ENCODE assay signal across 14 cellular contexts in the genomic region with DNA sequence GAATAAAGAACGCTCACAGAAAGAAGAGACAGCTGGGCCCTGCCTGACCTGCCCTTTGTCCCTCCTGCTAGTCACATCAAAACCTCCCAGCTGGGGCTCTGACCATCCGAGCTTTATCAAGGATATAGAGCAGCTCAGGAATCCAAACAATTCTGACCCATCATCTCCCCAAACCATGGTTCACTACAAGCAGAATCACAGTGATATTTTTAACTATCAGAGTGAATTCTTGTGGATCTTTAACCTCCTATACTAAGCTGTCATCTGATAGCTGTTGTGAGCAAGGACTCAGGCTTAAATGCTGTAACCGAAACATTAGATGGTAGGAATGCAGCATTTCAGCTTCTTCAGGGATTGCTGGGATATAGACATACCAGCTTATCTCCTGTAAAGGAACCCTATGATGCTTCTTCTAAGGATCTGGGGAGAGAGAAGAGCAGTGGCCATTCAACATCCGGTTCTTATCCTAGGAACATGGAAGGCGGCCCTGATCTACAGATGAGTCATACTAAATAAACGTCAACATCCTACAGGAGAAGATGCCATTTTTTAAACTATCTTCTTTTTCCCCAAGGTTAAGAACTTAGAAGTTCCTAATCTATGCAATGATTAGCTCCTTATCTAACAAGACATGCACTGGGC.
DNase-seq lines count a peak whose midpoint lies in the region; ATAC-seq, FAIRE-seq and TF ChIP-seq lines count a peak whose summit lies in the region.
"Had no signal": no experiment of that assay in that cellular context is flagged by ENCODE, and none has a peak within 500 bp of the region (broad histone marks: within the 10 kb centered on the region; RNA-seq: fewer than 3 reads in every experiment).

No MANE protein-coding gene starts in this region.

- H3K9me2 ChIP-seq in GM23338 (ENCODE audit: insufficient read depth), result peaks cover 14% of the 10 kb centered on the region; the same call in 1 of the 2 replicates

- H4K20me1 ChIP-seq in GM23338 (replicated peaks; ENCODE audit: insufficient read depth), result no peaks in the 10 kb centered on the region
- no peaks in the 10 kb centered on the region for H4K20me1 ChIP-seq in astrocyte (ENCODE audit: insufficient read depth, low read length)

- TF ChIP-seq CTCF in GM23338 (conservative IDR thresholded peaks at IDR 0.05; ENCODE audit: low read depth in 2 of 2) (no peak), astrocyte (IDR thresholded peaks at IDR 0.05; ENCODE audit: insufficient read depth, low read depth, low read length) (no peak), A673 (conservative IDR thresholded peaks at IDR 0.05; ENCODE audit: low read depth, low read length) (no peak), gastroesophageal sphincter (IDR thresholded peaks at IDR 0.05) (no peak)

- WGBS in gastroesophageal sphincter (ENCODE audit: low coverage in 1 of 2), 2 donors, result 60 to 61% methylated on average over 5 of the region's 6 CpGs

- H3K4me2 ChIP-seq in GM23338 (peak overlapping the region; percentile 10; the same call in 1 of the 2 replicates), astrocyte (ENCODE audit: low read length) (peak overlapping the region; percentile 66), skeletal muscle satellite cell (ENCODE audit: low read length) (peak overlapping the region; percentile 57)

- CTCF ChIA-PET in A673 (lab: Charles Lee), result interaction anchor here (1.0 kb wide), 1 partner anchor 134 kb away, joined by 3 read pairs; no protein-coding TSS in a partner anchor

- H3K36me3 ChIP-seq in GM23338 (ENCODE audit: insufficient read depth), result no peaks in the 10 kb centered on the region
- H3K36me3 ChIP-seq in astrocyte (ENCODE audit: insufficient read depth, low read length), result no peaks in the 10 kb centered on the region
- no peaks in the 10 kb centered on the region for H3K36me3 ChIP-seq in skeletal muscle satellite cell (ENCODE audit: insufficient read depth, low read length)
- no peaks in the 10 kb centered on the region for H3K36me3 ChIP-seq in A673 (ENCODE audit: insufficient read depth, low read length, poor library complexity, severe bottlenecking)
- H3K36me3 ChIP-seq in gastroesophageal sphincter, result peaks cover 0 to 9% of the 10 kb centered on the region in 2 donors
- H3K36me3 ChIP-seq: HAP-1 had no signal

- H3K4me3 Mint-ChIP-seq in GM23338, result no peak overlapping the region
- no peak overlapping the region for H3K4me3 Mint-ChIP-seq in astrocyte (ENCODE audit: unreplicated experiment)
- H3K4me3 Mint-ChIP-seq: activated naive CD8-positive, alpha-beta T cell had no signal

- DNase-seq in GM23338 (ENCODE audit: low spot score) (peak; percentile 83), astrocyte (ENCODE audit: low read depth) (peak; percentile 87), hepatic stellate cell (ENCODE audit: low spot score) (peak; percentile 74), Ammon's horn (ENCODE audit: low spot score) (no peak), A673 (ENCODE audit: low spot score) (no peak), globus pallidus (ENCODE audit: low spot score) (no peak)
- DNase-seq: DND-41, NCI-H2081 treated with DMSO at 0.1 percent for 48 hours had no signal

- no peak for TF ChIP-seq POLR2A in gastroesophageal sphincter (IDR thresholded peaks at IDR 0.05)

- no peaks in the 10 kb centered on the region for H3K27me3 Mint-ChIP-seq in GM23338 (ENCODE audit: insufficient read depth, low read depth, poor library complexity)
- no peaks in the 10 kb centered on the region for H3K27me3 Mint-ChIP-seq in astrocyte (ENCODE audit: low read depth, unreplicated experiment)
- H3K27me3 Mint-ChIP-seq: activated naive CD8-positive, alpha-beta T cell had no signal

- H3K79me2 ChIP-seq in GM23338 (replicated peaks; ENCODE audit: insufficient read depth), result no peaks in the 10 kb centered on the region
- H3K79me2 ChIP-seq in astrocyte (ENCODE audit: insufficient read depth, low read length), result peaks cover 5% of the 10 kb centered on the region

- no peak for TF ChIP-seq EP300 in gastroesophageal sphincter (IDR thresholded peaks at IDR 0.05)

- no peak overlapping the region for H3K4me3 ChIP-seq in GM23338
- peak overlapping the region; percentile 19 for H3K4me3 ChIP-seq in astrocyte (ENCODE audit: insufficient read depth, low read depth, low read length)
- H3K4me3 ChIP-seq in skeletal muscle satellite cell (ENCODE audit: low read length), result peak overlapping the region; percentile 28
- no peak overlapping the region for H3K4me3 ChIP-seq in A673 (ENCODE audit: low read depth, low read length, poor library complexity, severe bottlenecking)
- no peak overlapping the region for H3K4me3 ChIP-seq in gastroesophageal sphincter
- H3K4me3 ChIP-seq: HAP-1 had no signal

- H3K27ac ChIP-seq in GM23338 (ENCODE audit: low read depth), result no peak overlapping the region; the same call in 1 of the 2 replicates
- H3K27ac ChIP-seq in astrocyte (ENCODE audit: low read depth, low read length), result peak overlapping the region; percentile 68
- H3K27ac ChIP-seq in A673 (ENCODE audit: low read depth, low read length, poor library complexity, severe bottlenecking), result no peak overlapping the region
- peak overlapping the region in 1 of 4 donors; percentile 35 for H3K27ac ChIP-seq in gastroesophageal sphincter
- H3K27ac ChIP-seq: RWPE1 had no signal

- peak overlapping the region; percentile 26 for H3K9ac ChIP-seq in astrocyte (ENCODE audit: low read length)
- peak overlapping the region; percentile 47 for H3K9ac ChIP-seq in skeletal muscle satellite cell (ENCODE audit: low read depth, low read length)

- FAIRE-seq in astrocyte (lab: Jason Lieb, UNC), result peak; percentile 75
- FAIRE-seq: frontal cortex had no signal

- H2AFZ ChIP-seq in GM23338 (no peak overlapping the region), astrocyte (ENCODE audit: low read depth, low read length) (peak overlapping the region; percentile 20)

- H3K27ac Mint-ChIP-seq in GM23338, result no peak overlapping the region
- no peak overlapping the region for H3K27ac Mint-ChIP-seq in astrocyte (ENCODE audit: unreplicated experiment)
- H3K27ac Mint-ChIP-seq: activated naive CD8-positive, alpha-beta T cell had no signal

- no peaks in the 10 kb centered on the region for H3K9me3 Mint-ChIP-seq in GM23338
- H3K9me3 Mint-ChIP-seq in astrocyte (ENCODE audit: unreplicated experiment), result no peaks in the 10 kb centered on the region

- H3K4me1 ChIP-seq in GM23338 (ENCODE audit: insufficient read depth) (peaks cover 20% of the 10 kb centered on the region), astrocyte (ENCODE audit: insufficient read depth, low read length) (peaks cover 25% of the 10 kb centered on the region), skeletal muscle satellite cell (ENCODE audit: control insufficient read depth, insufficient read depth, low read length) (peaks cover 24% of the 10 kb centered on the region), A673 (ENCODE audit: insufficient read depth, low read length, poor library complexity, severe bottlenecking) (no peaks in the 10 kb centered on the region), gastroesophageal sphincter (peaks cover 0 to 8% (median 0%) of the 10 kb centered on the region in 3 donors)

- H3K9me3 ChIP-seq in astrocyte (ENCODE audit: insufficient read depth, low read depth, low read length), result no peaks in the 10 kb centered on the region
- H3K9me3 ChIP-seq in skeletal muscle satellite cell (replicated peaks; ENCODE audit: low read length), result no peaks in the 10 kb centered on the region
- no peaks in the 10 kb centered on the region for H3K9me3 ChIP-seq in A673 (ENCODE audit: low read depth, low read length, poor library complexity, severe bottlenecking)
- no peaks in the 10 kb centered on the region for H3K9me3 ChIP-seq in gastroesophageal sphincter
- H3K9me3 ChIP-seq: HAP-1 had no signal

- no peaks in the 10 kb centered on the region for H3K27me3 ChIP-seq in GM23338 (ENCODE audit: insufficient read depth)
- no peaks in the 10 kb centered on the region for H3K27me3 ChIP-seq in astrocyte (ENCODE audit: insufficient read depth, low read length)
- no peaks in the 10 kb centered on the region for H3K27me3 ChIP-seq in skeletal muscle satellite cell (ENCODE audit: control insufficient read depth, insufficient read depth, low read length)
- H3K27me3 ChIP-seq in A673 (replicated peaks; ENCODE audit: insufficient read depth, low read depth, low read length, poor library complexity), result no peaks in the 10 kb centered on the region
- H3K27me3 ChIP-seq in gastroesophageal sphincter, result no peaks in the 10 kb centered on the region

- POLR2A ChIA-PET in A673 (lab: Charles Lee; ENCODE audit: low non-redundant PET), result no interaction called here

- H3K4me1 Mint-ChIP-seq in GM23338, result peaks cover 15% of the 10 kb centered on the region
- no peaks in the 10 kb centered on the region for H3K4me1 Mint-ChIP-seq in astrocyte (ENCODE audit: low read depth, unreplicated experiment)

- BruUV-seq in A673 (replicated peaks; lab: Mats Ljungman, UMichigan), result no TSS peak

- ATAC-seq in GM23338, result peak; percentile 88
- ATAC-seq in gastroesophageal sphincter, result no peak

- no peaks in the 10 kb centered on the region for H3F3A ChIP-seq in GM23338 (replicated peaks; ENCODE audit: low read depth)

- intact Hi-C loops in A673 (cut with micrococcal nuclease; ENCODE audit: unreplicated experiment), result no loop called here

- no peaks in the 10 kb centered on the region for H3K36me3 Mint-ChIP-seq in GM23338 (ENCODE audit: low read depth)
- H3K36me3 Mint-ChIP-seq in astrocyte (ENCODE audit: low read depth, unreplicated experiment), result peaks cover 9% of the 10 kb centered on the region

TF ChIP-seq in GM23338, 12 proteins besides CTCF, POLR2A, EP300 and RAD21 (continues in another document):
- TF ChIP-seq, protein P1, sequence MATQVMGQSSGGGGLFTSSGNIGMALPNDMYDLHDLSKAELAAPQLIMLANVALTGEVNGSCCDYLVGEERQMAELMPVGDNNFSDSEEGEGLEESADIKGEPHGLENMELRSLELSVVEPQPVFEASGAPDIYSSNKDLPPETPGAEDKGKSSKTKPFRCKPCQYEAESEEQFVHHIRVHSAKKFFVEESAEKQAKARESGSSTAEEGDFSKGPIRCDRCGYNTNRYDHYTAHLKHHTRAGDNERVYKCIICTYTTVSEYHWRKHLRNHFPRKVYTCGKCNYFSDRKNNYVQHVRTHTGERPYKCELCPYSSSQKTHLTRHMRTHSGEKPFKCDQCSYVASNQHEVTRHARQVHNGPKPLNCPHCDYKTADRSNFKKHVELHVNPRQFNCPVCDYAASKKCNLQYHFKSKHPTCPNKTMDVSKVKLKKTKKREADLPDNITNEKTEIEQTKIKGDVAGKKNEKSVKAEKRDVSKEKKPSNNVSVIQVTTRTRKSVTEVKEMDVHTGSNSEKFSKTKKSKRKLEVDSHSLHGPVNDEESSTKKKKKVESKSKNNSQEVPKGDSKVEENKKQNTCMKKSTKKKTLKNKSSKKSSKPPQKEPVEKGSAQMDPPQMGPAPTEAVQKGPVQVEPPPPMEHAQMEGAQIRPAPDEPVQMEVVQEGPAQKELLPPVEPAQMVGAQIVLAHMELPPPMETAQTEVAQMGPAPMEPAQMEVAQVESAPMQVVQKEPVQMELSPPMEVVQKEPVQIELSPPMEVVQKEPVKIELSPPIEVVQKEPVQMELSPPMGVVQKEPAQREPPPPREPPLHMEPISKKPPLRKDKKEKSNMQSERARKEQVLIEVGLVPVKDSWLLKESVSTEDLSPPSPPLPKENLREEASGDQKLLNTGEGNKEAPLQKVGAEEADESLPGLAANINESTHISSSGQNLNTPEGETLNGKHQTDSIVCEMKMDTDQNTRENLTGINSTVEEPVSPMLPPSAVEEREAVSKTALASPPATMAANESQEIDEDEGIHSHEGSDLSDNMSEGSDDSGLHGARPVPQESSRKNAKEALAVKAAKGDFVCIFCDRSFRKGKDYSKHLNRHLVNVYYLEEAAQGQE (IDR thresholded peaks at IDR 0.05; ENCODE audit: unreplicated experiment), result no peak

Comparison
In these comparisons a context has a peak if more than half of its experiments do, and no peak if none do; other contexts are left out.
1. DNase-seq: peak in GM23338 (single experiment), astrocyte (single experiment) and hepatic stellate cell (single experiment); none in Ammon's horn (single experiment), A673 (single experiment) and globus pallidus (single experiment).
2. H3K4me2 ChIP-seq: peak in every context shown above with its lines; median percentile 66 in astrocyte; 57 in skeletal muscle satellite cell; 10 in GM23338.
3. H3K4me3 ChIP-seq: peak in astrocyte (single experiment) and skeletal muscle satellite cell (single experiment); none in GM23338 (single experiment), A673 (single experiment) and gastroesophageal sphincter (0 of 2).